In the genomic region with DNA sequence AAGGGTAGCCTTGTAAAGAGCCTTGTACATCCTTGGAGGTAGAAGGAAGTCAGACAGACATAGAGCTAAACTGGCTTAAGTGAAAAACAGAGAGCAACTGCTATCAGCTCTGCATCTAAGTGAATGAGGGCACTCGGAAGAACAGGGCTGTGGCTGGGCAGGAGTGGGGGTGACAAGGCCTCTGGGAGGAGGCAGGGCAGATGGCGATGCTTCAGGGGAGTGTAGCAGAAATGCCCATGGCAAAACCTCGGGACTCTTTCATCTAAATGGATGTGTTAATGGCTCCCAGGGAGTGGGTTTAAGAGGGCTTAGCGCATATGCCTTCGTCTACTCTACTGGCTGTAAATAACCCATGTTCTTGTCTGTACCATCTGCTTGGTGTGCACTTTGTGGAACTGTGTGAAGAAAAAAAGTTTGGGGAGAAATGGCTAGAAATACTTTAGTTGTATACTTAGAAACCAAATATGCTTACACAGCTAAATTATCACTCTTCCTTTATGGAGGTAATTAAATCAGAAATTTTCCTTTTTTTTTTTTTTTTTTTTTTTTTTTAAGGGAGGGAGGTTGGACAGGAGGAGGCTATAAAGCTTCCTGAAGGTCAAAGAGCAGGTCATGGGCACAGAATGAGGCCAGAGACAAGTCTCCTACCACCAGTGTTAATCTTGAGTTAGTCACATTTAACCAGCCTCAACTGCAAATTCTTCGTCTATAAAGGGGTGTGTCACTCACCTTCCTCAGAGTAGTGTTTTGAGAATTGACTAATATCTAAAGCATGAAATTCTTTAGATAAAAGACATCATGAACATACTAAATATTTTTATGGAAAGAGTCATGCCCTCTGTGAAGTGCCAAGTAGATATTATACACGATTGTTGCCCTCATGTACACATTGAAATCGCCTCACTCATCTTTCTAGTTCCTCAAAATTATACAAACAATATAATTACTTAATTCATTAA, we compare ENCODE assay signal across 1 cellular context.
TF ChIP-seq lines count a peak whose summit lies in the region.

No MANE protein-coding gene starts in this region.

TF ChIP-seq in GM23338, 12 proteins besides CTCF, POLR2A, EP300 and RAD21 (continued from another document):
- TF ChIP-seq, protein P1, sequence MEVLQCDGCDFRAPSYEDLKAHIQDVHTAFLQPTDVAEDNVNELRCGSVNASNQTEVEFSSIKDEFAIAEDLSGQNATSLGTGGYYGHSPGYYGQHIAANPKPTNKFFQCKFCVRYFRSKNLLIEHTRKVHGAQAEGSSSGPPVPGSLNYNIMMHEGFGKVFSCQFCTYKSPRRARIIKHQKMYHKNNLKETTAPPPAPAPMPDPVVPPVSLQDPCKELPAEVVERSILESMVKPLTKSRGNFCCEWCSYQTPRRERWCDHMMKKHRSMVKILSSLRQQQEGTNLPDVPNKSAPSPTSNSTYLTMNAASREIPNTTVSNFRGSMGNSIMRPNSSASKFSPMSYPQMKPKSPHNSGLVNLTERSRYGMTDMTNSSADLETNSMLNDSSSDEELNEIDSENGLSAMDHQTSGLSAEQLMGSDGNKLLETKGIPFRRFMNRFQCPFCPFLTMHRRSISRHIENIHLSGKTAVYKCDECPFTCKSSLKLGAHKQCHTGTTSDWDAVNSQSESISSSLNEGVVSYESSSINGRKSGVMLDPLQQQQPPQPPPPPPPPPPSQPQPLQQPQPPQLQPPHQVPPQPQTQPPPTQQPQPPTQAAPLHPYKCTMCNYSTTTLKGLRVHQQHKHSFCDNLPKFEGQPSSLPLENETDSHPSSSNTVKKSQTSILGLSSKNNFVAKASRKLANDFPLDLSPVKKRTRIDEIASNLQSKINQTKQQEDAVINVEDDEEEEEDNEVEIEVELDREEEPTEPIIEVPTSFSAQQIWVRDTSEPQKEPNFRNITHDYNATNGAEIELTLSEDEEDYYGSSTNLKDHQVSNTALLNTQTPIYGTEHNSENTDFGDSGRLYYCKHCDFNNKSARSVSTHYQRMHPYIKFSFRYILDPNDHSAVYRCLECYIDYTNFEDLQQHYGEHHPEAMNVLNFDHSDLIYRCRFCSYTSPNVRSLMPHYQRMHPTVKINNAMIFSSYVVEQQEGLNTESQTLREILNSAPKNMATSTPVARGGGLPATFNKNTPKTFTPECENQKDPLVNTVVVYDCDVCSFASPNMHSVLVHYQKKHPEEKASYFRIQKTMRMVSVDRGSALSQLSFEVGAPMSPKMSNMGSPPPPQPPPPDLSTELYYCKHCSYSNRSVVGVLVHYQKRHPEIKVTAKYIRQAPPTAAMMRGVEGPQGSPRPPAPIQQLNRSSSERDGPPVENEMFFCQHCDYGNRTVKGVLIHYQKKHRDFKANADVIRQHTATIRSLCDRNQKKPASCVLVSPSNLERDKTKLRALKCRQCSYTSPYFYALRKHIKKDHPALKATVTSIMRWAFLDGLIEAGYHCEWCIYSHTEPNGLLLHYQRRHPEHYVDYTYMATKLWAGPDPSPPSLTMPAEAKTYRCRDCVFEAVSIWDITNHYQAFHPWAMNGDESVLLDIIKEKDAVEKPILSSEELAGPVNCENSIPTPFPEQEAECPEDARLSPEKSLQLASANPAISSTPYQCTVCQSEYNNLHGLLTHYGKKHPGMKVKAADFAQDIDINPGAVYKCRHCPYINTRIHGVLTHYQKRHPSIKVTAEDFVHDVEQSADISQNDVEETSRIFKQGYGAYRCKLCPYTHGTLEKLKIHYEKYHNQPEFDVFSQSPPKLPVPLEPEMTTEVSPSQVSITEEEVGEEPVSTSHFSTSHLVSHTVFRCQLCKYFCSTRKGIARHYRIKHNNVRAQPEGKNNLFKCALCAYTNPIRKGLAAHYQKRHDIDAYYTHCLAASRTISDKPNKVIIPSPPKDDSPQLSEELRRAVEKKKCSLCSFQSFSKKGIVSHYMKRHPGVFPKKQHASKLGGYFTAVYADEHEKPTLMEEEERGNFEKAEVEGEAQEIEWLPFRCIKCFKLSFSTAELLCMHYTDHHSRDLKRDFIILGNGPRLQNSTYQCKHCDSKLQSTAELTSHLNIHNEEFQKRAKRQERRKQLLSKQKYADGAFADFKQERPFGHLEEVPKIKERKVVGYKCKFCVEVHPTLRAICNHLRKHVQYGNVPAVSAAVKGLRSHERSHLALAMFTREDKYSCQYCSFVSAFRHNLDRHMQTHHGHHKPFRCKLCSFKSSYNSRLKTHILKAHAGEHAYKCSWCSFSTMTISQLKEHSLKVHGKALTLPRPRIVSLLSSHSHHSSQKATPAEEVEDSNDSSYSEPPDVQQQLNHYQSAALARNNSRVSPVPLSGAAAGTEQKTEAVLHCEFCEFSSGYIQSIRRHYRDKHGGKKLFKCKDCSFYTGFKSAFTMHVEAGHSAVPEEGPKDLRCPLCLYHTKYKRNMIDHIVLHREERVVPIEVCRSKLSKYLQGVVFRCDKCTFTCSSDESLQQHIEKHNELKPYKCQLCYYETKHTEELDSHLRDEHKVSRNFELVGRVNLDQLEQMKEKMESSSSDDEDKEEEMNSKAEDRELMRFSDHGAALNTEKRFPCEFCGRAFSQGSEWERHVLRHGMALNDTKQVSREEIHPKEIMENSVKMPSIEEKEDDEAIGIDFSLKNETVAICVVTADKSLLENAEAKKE (CRISPR knock-in tag; IDR thresholded peaks at IDR 0.05), result no peak
- TF ChIP-seq POLR2AphosphoS5 (IDR thresholded peaks at IDR 0.05; ENCODE audit: low read depth), result no peak
- TF ChIP-seq CREB1 (CRISPR knock-in tag; IDR thresholded peaks at IDR 0.05; ENCODE audit: low read depth), result no peak
- TF ChIP-seq EZH2 (IDR thresholded peaks at IDR 0.05; ENCODE audit: low read depth, unreplicated experiment), result no peak
- TF ChIP-seq JUNB (IDR thresholded peaks at IDR 0.05; ENCODE audit: unreplicated experiment), result no peak
- TF ChIP-seq, protein P2, sequence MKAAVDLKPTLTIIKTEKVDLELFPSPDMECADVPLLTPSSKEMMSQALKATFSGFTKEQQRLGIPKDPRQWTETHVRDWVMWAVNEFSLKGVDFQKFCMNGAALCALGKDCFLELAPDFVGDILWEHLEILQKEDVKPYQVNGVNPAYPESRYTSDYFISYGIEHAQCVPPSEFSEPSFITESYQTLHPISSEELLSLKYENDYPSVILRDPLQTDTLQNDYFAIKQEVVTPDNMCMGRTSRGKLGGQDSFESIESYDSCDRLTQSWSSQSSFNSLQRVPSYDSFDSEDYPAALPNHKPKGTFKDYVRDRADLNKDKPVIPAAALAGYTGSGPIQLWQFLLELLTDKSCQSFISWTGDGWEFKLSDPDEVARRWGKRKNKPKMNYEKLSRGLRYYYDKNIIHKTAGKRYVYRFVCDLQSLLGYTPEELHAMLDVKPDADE (IDR thresholded peaks at IDR 0.05), result no peak
- TF ChIP-seq NANOG (IDR thresholded peaks at IDR 0.05; ENCODE audit: borderline replicate concordance), result no peak
